Comparison of ENCODE assay signal across 12 cellular contexts in the genomic region with DNA sequence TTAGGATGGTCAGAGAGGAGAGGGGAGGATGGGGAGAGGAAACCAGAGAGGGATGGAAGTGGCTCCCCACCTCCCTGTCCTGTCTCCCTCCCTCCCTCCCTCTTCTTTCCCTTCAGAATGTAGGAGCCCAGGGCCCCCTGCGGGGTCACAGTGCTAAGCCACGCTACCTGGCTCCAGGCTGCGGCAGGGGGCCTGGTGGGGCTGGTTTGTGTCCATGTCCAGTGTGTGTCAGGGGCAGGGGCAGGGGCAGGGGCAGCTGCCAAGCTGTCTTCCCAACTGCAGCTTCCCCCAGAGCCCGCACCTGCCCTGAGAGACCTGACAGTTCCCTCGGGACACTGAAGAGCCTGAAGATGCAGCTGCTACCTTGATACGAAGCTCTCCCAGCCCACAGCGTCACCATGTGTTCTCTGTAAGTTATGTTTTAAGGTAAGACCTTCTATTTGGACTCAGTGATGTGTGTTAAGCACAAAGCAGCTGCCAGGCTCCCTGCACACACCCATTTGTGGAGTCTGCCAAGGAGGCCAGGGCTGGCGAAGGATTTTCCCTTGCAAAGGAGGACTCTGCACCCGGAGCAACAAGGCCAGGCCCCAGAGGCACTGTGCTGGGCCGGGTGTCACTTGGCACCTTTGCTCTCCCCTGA.
DNase-seq lines count a peak whose midpoint lies in the region; ATAC-seq and TF ChIP-seq lines count a peak whose summit lies in the region.
"Had no signal": no experiment of that assay in that cellular context is flagged by ENCODE, and none has a peak within 500 bp of the region (broad histone marks: within the 10 kb centered on the region; RNA-seq: fewer than 3 reads in every experiment).

No MANE protein-coding gene starts in this region.

- H3K27ac Mint-ChIP-seq in CD14-positive monocyte, result no peak overlapping the region

- H3K27me3 Mint-ChIP-seq in CD14-positive monocyte (ENCODE audit: low read depth in 3 of 3), result peaks cover 0 to 7% (median 6%) of the 10 kb centered on the region in 3 donors

- H3K36me3 ChIP-seq in OCI-LY1 (ENCODE audit: insufficient read depth, low read length) (no peaks in the 10 kb centered on the region), smooth muscle cell (ENCODE audit: low read depth) (no peaks in the 10 kb centered on the region)
- H3K36me3 ChIP-seq: BE2C, neutrophil had no signal

- H3F3A ChIP-seq in OCI-LY1 (ENCODE audit: insufficient read depth, low read length), result no peaks in the 10 kb centered on the region
- no peaks in the 10 kb centered on the region for H3F3A ChIP-seq in smooth muscle cell (ENCODE audit: low read depth)

- peaks cover 34% of the 10 kb centered on the region for H3K4me1 Mint-ChIP-seq in CD14-positive monocyte

- intact Hi-C loops in CD14-positive monocyte (cut with micrococcal nuclease), result no loop called here

- H3K27ac ChIP-seq in OCI-LY1 (ENCODE audit: low read depth, low read length, poor library complexity, severe bottlenecking) (no peak overlapping the region), smooth muscle cell (ENCODE audit: low read depth) (no peak overlapping the region)
- H3K27ac ChIP-seq: neutrophil had no signal

- DNase-seq in DMS53 treated with DMSO at 0.1 percent for 48 hours (lab: John Stamatoyannopoulos, UW; ENCODE audit: unreplicated experiment), result peak; percentile 55
- DNase-seq in NCI-H1105 (lab: John Stamatoyannopoulos, UW), result peak; percentile 68
- peak; percentile 70 for DNase-seq in left kidney (ENCODE audit: low read depth, low spot score)
- no peak for DNase-seq in CD14-positive monocyte (ENCODE audit: low spot score)
- DNase-seq in anterior cingulate cortex (lab: John Stamatoyannopoulos, UW), result no peak
- DNase-seq in smooth muscle cell (lab: John Stamatoyannopoulos, UW; ENCODE audit: unreplicated experiment), result no peak
- DNase-seq: BE2C; central memory CD4-positive, alpha-beta T cell; stimulated activated naive CD4-positive, alpha-beta T cell treated with Interleukin-2 at 50 U/mL for 16 hours had no signal

- H3K27me3 ChIP-seq in OCI-LY1 (ENCODE audit: insufficient read depth, low read length), result no peaks in the 10 kb centered on the region; the same call in 1 of the 2 replicates
- H3K27me3 ChIP-seq in smooth muscle cell (ENCODE audit: low read depth), result no peaks in the 10 kb centered on the region
- H3K27me3 ChIP-seq: BE2C, neutrophil had no signal

- H3K9me2 ChIP-seq in OCI-LY1 (ENCODE audit: low read depth, low read length), result no peaks in the 10 kb centered on the region

- WGBS in smooth muscle cell (ENCODE audit: low lambda C conversion rate), result 91% methylated on average over 6 of the region's 10 CpGs

- H3K4me1 ChIP-seq in OCI-LY1 (ENCODE audit: insufficient read depth, low read length, severe bottlenecking), result peaks cover 15% of the 10 kb centered on the region
- no peaks in the 10 kb centered on the region for H3K4me1 ChIP-seq in smooth muscle cell (ENCODE audit: low read depth)
- H3K4me1 ChIP-seq: BE2C had no signal

- no peak overlapping the region for H3K9ac ChIP-seq in OCI-LY1 (ENCODE audit: low read length)
- no peak overlapping the region for H3K9ac ChIP-seq in smooth muscle cell (ENCODE audit: low read depth)

- no peaks in the 10 kb centered on the region for H3K36me3 Mint-ChIP-seq in CD14-positive monocyte

- peak; percentile 52 for TF ChIP-seq CTCF in OCI-LY1 (IDR thresholded peaks at IDR 0.05; ENCODE audit: low read length)
- TF ChIP-seq CTCF in CD14-positive monocyte (IDR thresholded peaks at IDR 0.05), result no peak
- TF ChIP-seq CTCF in smooth muscle cell (IDR thresholded peaks at IDR 0.05; ENCODE audit: borderline replicate concordance, insufficient read depth, poor library complexity, severe bottlenecking), result no peak

- peaks cover 0 to 2% (median 0%) of the 10 kb centered on the region in 7 donors for H3K9me3 Mint-ChIP-seq in CD14-positive monocyte

- H2AFZ ChIP-seq in OCI-LY1 (ENCODE audit: low read length) (no peak overlapping the region), smooth muscle cell (ENCODE audit: low read depth) (no peak overlapping the region)

- H4K20me1 ChIP-seq in OCI-LY1 (ENCODE audit: insufficient read depth, low read length) (no peaks in the 10 kb centered on the region), smooth muscle cell (ENCODE audit: low read depth) (no peaks in the 10 kb centered on the region)

- H3K9me3 ChIP-seq in OCI-LY1 (ENCODE audit: low read length), result no peaks in the 10 kb centered on the region
- no peaks in the 10 kb centered on the region for H3K9me3 ChIP-seq in smooth muscle cell (replicated peaks; ENCODE audit: low read depth)
- H3K9me3 ChIP-seq: BE2C, neutrophil had no signal

- ATAC-seq in HG03097 (IDR thresholded peaks at IDR 0.05; ENCODE audit: low FRiP score, unreplicated experiment), result no peak

- H3K79me2 ChIP-seq in OCI-LY1 (ENCODE audit: insufficient read depth, low read length) (no peaks in the 10 kb centered on the region), smooth muscle cell (ENCODE audit: low read depth) (no peaks in the 10 kb centered on the region)

- no peak overlapping the region for H3K4me3 Mint-ChIP-seq in CD14-positive monocyte

- H3K4me2 ChIP-seq in OCI-LY1 (ENCODE audit: low read length), result no peak overlapping the region
- no peak overlapping the region for H3K4me2 ChIP-seq in smooth muscle cell

- H3K4me3 ChIP-seq in OCI-LY1 (ENCODE audit: low read depth, low read length, poor library complexity, severe bottlenecking) (no peak overlapping the region), smooth muscle cell (no peak overlapping the region)

Comparison
In these comparisons a context has a peak if more than half of its experiments do, and no peak if none do; other contexts are left out.
1. DNase-seq: peak in DMS53 treated with DMSO at 0.1 percent for 48 hours (single experiment), NCI-H1105 (single experiment) and left kidney (single experiment); none in CD14-positive monocyte (single experiment), anterior cingulate cortex (0 of 58) and smooth muscle cell (single experiment).